Comparison of ENCODE assay signal across 23 cellular contexts in the genomic region with DNA sequence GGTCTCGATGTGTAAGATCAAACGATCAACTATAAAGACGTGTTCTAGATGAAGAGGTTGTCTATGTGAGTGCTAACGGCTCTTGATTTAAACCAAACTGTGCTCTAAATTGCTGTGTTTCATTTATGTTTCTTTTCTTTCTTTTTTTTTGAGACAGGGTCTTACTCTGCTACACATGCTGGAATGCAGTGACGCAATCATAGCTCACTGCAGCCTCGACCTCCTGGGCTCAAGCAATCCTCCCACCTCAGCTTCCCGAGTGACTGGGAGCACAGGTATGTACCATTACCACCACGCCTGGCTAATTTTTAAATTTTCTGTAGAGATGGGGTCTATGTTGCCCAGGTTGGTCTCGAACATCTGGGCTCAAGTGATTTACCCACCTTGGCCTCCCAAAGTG.
"Had no signal": no experiment of that assay in that cellular context is flagged by ENCODE, and none has a peak within 500 bp of the region (broad histone marks: within the 10 kb centered on the region; RNA-seq: fewer than 3 reads in every experiment).

No MANE protein-coding gene starts in this region.

- H3K9me3 Mint-ChIP-seq: activated CD4-positive, alpha-beta memory T cell treated with anti-CD3 and anti-CD28 coated beads, Interleukin-2, amount 10 ng/mL, durations not matched to agents 7 days and 5 days; activated CD4-positive, alpha-beta T cell treated with anti-CD3 and anti-CD28 coated beads, Interleukin-2, amount 10 ng/mL, durations not matched to agents 24 days and 14 days; activated naive CD4-positive, alpha-beta T cell treated with anti-CD3 and anti-CD28 coated beads, Interleukin-2, amount 50 U/mL, for 24 hours; activated T-cell treated with anti-CD3 and anti-CD28 coated beads, Interleukin-2, amount 50 U/mL, for 24 hours; naive B cell had no signal

- H3K9me3 ChIP-seq: ascending aorta, heart right ventricle, left ventricle myocardium inferior, right atrium auricular region, suprapubic skin, tibial artery had no signal

- H3K27me3 ChIP-seq: ascending aorta, cardiac muscle cell, right atrium auricular region, suprapubic skin had no signal

- DNase-seq: activated CD4-positive, alpha-beta memory T cell treated with anti-CD3 and anti-CD28 coated beads, Interleukin-2, amount 10 ng/mL, durations not matched to agents 7 days and 5 days; activated CD4-positive, alpha-beta T cell treated with anti-CD3 and anti-CD28 coated beads, Interleukin-2, amount 10 ng/mL, durations not matched to agents 24 days and 14 days; activated CD4-positive, CD25-positive, alpha-beta regulatory T cell treated with anti-CD3 and anti-CD28 coated beads, Interleukin-2, amount 50 U/mL, for 72 hours; activated CD8-positive, alpha-beta memory T cell treated with anti-CD3 and anti-CD28 coated beads, Interleukin-2, amount 50 U/mL, for 48 hours; activated gamma-delta T cell; activated T-cell treated with anti-CD3 and anti-CD28 coated beads, Interleukin-2, amount 50 U/mL, for 24 hours; cerebellar nuclear complex; foreskin melanocyte; heart right ventricle; left ventricle myocardium inferior; naive B cell; stimulated activated naive CD4-positive, alpha-beta T cell; T-helper 17 cell; T1000 had no signal

- H3K27me3 Mint-ChIP-seq: brain had no signal

- H3K36me3 Mint-ChIP-seq: activated naive CD4-positive, alpha-beta T cell treated with anti-CD3 and anti-CD28 coated beads, Interleukin-2, amount 50 U/mL, for 24 hours; brain; naive B cell had no signal

- H3K4me1 ChIP-seq: ascending aorta had no signal

- H3K4me1 Mint-ChIP-seq: activated CD4-positive, alpha-beta T cell treated with anti-CD3 and anti-CD28 coated beads, Interleukin-2, amount 10 ng/mL, durations not matched to agents 24 days and 14 days had no signal

- H3K4me3 ChIP-seq: ascending aorta, cardiac muscle cell, coronary artery, heart right ventricle, left ventricle myocardium inferior, lung, right atrium auricular region, suprapubic skin, tibial artery had no signal

- H3K4me3 Mint-ChIP-seq: activated CD4-positive, alpha-beta memory T cell treated with anti-CD3 and anti-CD28 coated beads, Interleukin-2, amount 10 ng/mL, durations not matched to agents 7 days and 5 days; activated CD4-positive, alpha-beta T cell treated with anti-CD3 and anti-CD28 coated beads, Interleukin-2, amount 10 ng/mL, durations not matched to agents 24 days and 14 days; activated naive CD4-positive, alpha-beta T cell treated with anti-CD3 and anti-CD28 coated beads, Interleukin-2, amount 50 U/mL, for 24 hours; activated T-cell treated with anti-CD3 and anti-CD28 coated beads, Interleukin-2, amount 50 U/mL, for 24 hours; brain; naive B cell; T-helper 17 cell had no signal

- H3K36me3 ChIP-seq: ascending aorta, cardiac muscle cell, heart right ventricle, left ventricle myocardium inferior, right atrium auricular region, suprapubic skin, tibial artery had no signal

- H3K27ac Mint-ChIP-seq: activated CD4-positive, alpha-beta memory T cell treated with anti-CD3 and anti-CD28 coated beads, Interleukin-2, amount 10 ng/mL, durations not matched to agents 7 days and 5 days; activated CD4-positive, alpha-beta T cell treated with anti-CD3 and anti-CD28 coated beads, Interleukin-2, amount 10 ng/mL, durations not matched to agents 24 days and 14 days; activated naive CD4-positive, alpha-beta T cell treated with anti-CD3 and anti-CD28 coated beads, Interleukin-2, amount 50 U/mL, for 24 hours; activated T-cell treated with anti-CD3 and anti-CD28 coated beads, Interleukin-2, amount 50 U/mL, for 24 hours; T-helper 17 cell had no signal

- H3K27ac ChIP-seq: ascending aorta, cardiac muscle cell, coronary artery, heart right ventricle, left ventricle myocardium inferior, right atrium auricular region, suprapubic skin, tibial artery had no signal
